12 cellular contexts compared by ENCODE assay signal in the genomic region with DNA sequence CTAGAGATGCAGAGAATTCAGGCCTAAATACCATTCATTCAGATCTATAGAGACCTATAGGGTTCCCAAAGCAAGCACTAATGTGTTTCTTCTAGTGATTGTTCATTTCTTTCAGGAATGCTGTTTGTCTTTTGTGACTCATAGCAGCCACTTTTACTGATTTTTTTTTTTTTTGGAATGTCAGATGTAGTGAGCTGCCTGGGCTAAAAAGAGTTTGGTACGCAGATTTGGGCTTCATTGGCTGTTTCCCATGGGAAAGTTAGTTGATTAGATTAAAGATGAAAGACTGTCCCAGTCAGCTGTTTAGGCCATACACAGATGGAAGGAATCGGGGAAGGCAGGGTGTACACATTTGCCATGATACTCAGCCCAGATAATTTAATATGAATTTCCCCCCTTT.
DNase-seq lines count a peak whose midpoint lies in the region; ATAC-seq, FAIRE-seq and TF ChIP-seq lines count a peak whose summit lies in the region.
"Had no signal": no experiment of that assay in that cellular context is flagged by ENCODE, and none has a peak within 500 bp of the region (broad histone marks: within the 10 kb centered on the region; RNA-seq: fewer than 3 reads in every experiment).

No MANE protein-coding gene starts in this region.

- no peak for FAIRE-seq in bronchial epithelial cell (lab: Jason Lieb, UNC)
- FAIRE-seq: GM18507 had no signal

- 67 to 79% methylated on average over 2 of the region's 2 CpGs for WGBS in tibial nerve, 2 donors

- TF ChIP-seq CTCF in bronchial epithelial cell (IDR thresholded peaks at IDR 0.05; ENCODE audit: insufficient read depth, low read length, severe bottlenecking), result no peak
- no peak for TF ChIP-seq CTCF in natural killer cell (IDR thresholded peaks at IDR 0.05)
- no peak for TF ChIP-seq CTCF in GM10248 (IDR thresholded peaks at IDR 0.05; ENCODE audit: control extremely low read depth, extremely low read depth, low read depth, missing control alignments)
- TF ChIP-seq CTCF in tibial nerve (IDR thresholded peaks at IDR 0.05), result no peak

- peak overlapping the region in 3 of 4 donors; percentile 25 to 55 (median 27) for H3K4me3 Mint-ChIP-seq in CD4-positive, CD25-positive, alpha-beta regulatory T cell
- peak overlapping the region; percentile 81 for H3K4me3 Mint-ChIP-seq in natural killer cell

- H3K36me3 ChIP-seq in CD4-positive, CD25-positive, alpha-beta regulatory T cell (ENCODE audit: control insufficient read depth, insufficient read depth, low read length), result no peaks in the 10 kb centered on the region
- no peaks in the 10 kb centered on the region for H3K36me3 ChIP-seq in bronchial epithelial cell (ENCODE audit: control insufficient read depth, insufficient read depth, low read length)
- no peaks in the 10 kb centered on the region for H3K36me3 ChIP-seq in tibial nerve

- H3K4me1 ChIP-seq in CD4-positive, CD25-positive, alpha-beta regulatory T cell (ENCODE audit: control insufficient read depth, insufficient read depth, low read length, poor library complexity, severe bottlenecking), result peaks cover 58% of the 10 kb centered on the region
- H3K4me1 ChIP-seq in tibial nerve, result peaks cover 0 to 51% (median 37%) of the 10 kb centered on the region in 4 donors

- H3K27ac ChIP-seq in CD4-positive, CD25-positive, alpha-beta regulatory T cell (ENCODE audit: insufficient read depth, low read length, poor library complexity, severe bottlenecking), result no peak overlapping the region
- peak overlapping the region in 2 of 4 donors; percentile 1 to 42 for H3K27ac ChIP-seq in tibial nerve

- H3K9me3 Mint-ChIP-seq in CD4-positive, CD25-positive, alpha-beta regulatory T cell, result peaks cover 0 to 7% (median 3%) of the 10 kb centered on the region in 7 donors
- H3K9me3 Mint-ChIP-seq in natural killer cell, result peaks cover 0 to 3% of the 10 kb centered on the region in 2 donors

- H3K36me3 Mint-ChIP-seq in CD4-positive, CD25-positive, alpha-beta regulatory T cell, result no peaks in the 10 kb centered on the region
- H3K36me3 Mint-ChIP-seq in natural killer cell, result no peaks in the 10 kb centered on the region

- H3K4me3 ChIP-seq in CD4-positive, CD25-positive, alpha-beta regulatory T cell (ENCODE audit: low read depth, low read length), result no peak overlapping the region
- no peak overlapping the region for H3K4me3 ChIP-seq in bronchial epithelial cell (ENCODE audit: low read depth, low read length)
- no peak overlapping the region for H3K4me3 ChIP-seq in tibial nerve

- no peak for TF ChIP-seq POLR2A in tibial nerve (IDR thresholded peaks at IDR 0.05)

- no peak for TF ChIP-seq EP300 in tibial nerve (IDR thresholded peaks at IDR 0.05)

- peak overlapping the region; percentile 82 to 100 (median 91) for H3K27ac Mint-ChIP-seq in CD4-positive, CD25-positive, alpha-beta regulatory T cell
- peak overlapping the region; percentile 82 to 84 for H3K27ac Mint-ChIP-seq in natural killer cell

- no peak for DNase-seq in CD4-positive, CD25-positive, alpha-beta regulatory T cell
- DNase-seq in M059J (ENCODE audit: low read depth) (peak; percentile 61), bronchial epithelial cell (ENCODE audit: low read depth) (peak; percentile 70), natural killer cell (no peak), ureter (ENCODE audit: low spot score) (no peak), GM10248 (ENCODE audit: extremely low spot score) (no peak), tibial nerve (ENCODE audit: low spot score in 2 of 2) (no peak)
- DNase-seq: cerebellar nuclear complex, Karpas-422, NCI-H446 treated with DMSO at 0.1 percent for 48 hours had no signal

- H3K27me3 Mint-ChIP-seq in CD4-positive, CD25-positive, alpha-beta regulatory T cell, result no peaks in the 10 kb centered on the region
- no peaks in the 10 kb centered on the region for H3K27me3 Mint-ChIP-seq in natural killer cell (ENCODE audit: low read depth in 2 of 2)

- H3K4me1 Mint-ChIP-seq in CD4-positive, CD25-positive, alpha-beta regulatory T cell, result peaks cover 48 to 68% (median 51%) of the 10 kb centered on the region in 4 donors
- peaks cover 59 to 67% of the 10 kb centered on the region in 2 donors for H3K4me1 Mint-ChIP-seq in natural killer cell

- ATAC-seq in CD4-positive, CD25-positive, alpha-beta regulatory T cell (ENCODE audit: low read depth in 2 of 2), result no peak
- ATAC-seq in natural killer cell (no peak), HG03045 (IDR thresholded peaks at IDR 0.05; ENCODE audit: unreplicated experiment) (no peak)

- H3K9me3 ChIP-seq in CD4-positive, CD25-positive, alpha-beta regulatory T cell (ENCODE audit: control insufficient read depth in 2 of 2, low read length in 2 of 2), result no peaks in the 10 kb centered on the region
- H3K9me3 ChIP-seq in tibial nerve, result no peaks in the 10 kb centered on the region

- CTCF ChIA-PET in GM10248 (lab: Yijun Ruan, JAX), result interaction anchor here (1.6 to 2.8 kb wide), 2 partner anchors 21 to 56 kb away, joined by 3 to 7 read pairs; no protein-coding TSS in a partner anchor

- no peaks in the 10 kb centered on the region for H3K27me3 ChIP-seq in CD4-positive, CD25-positive, alpha-beta regulatory T cell (ENCODE audit: control insufficient read depth, insufficient read depth, low read length)
- H3K27me3 ChIP-seq in bronchial epithelial cell (ENCODE audit: control insufficient read depth, insufficient read depth, low read length), result no peaks in the 10 kb centered on the region
- no peaks in the 10 kb centered on the region for H3K27me3 ChIP-seq in tibial nerve

- intact Hi-C loops in natural killer cell (cut with micrococcal nuclease), result no loop called here

- POLR2A ChIA-PET in GM10248 (lab: Yijun Ruan, JAX), result no interaction called here

Comparison
In these comparisons a context has a peak if more than half of its experiments do, and no peak if none do; other contexts are left out.
1. DNase-seq: peak in M059J (single experiment) and bronchial epithelial cell (single experiment); none in CD4-positive, CD25-positive, alpha-beta regulatory T cell (0 of 3), natural killer cell (single experiment), ureter (single experiment), GM10248 (single experiment) and tibial nerve (0 of 2).